In genomic region chr16:69310479-69311114, GRCh38 we compare ENCODE assay signal across 9 cellular contexts. TPM values are rescaled to one million over a fixed set of nuclear protein-coding genes. Genes with fewer than 3 reads are reported as not detected.
DNase-seq lines count a peak whose midpoint lies in the region; ATAC-seq and TF ChIP-seq lines count a peak whose summit lies in the region.
"Had no signal": no experiment of that assay in that cellular context is flagged by ENCODE, and none has a peak within 500 bp of the region (broad histone marks: within the 10 kb centered on the region; RNA-seq: fewer than 3 reads in every experiment).

No MANE protein-coding gene starts in this region.

- no peaks in the 10 kb centered on the region for H3K27me3 Mint-ChIP-seq in T-cell

- DNase-seq in T-cell (peak in 2 of 34 experiments; percentile 4 to 9), cardiac muscle cell (ENCODE audit: low read depth in 1 of 2, low spot score in 1 of 2) (no peak), SK-N-DZ (ENCODE audit: low spot score) (no peak), OCI-M2 (lab: John Stamatoyannopoulos, UW; ENCODE audit: unreplicated experiment) (no peak)

- ATAC-seq in GM21390 (IDR thresholded peaks at IDR 0.05; ENCODE audit: unreplicated experiment) (peak; percentile 4), T-cell (replicated peaks in 1 of 4) (peak in 2 of 4 experiments; percentile 1 to 24), HG02870 (IDR thresholded peaks at IDR 0.05; ENCODE audit: unreplicated experiment) (no peak)

- peaks cover 4% of the 10 kb centered on the region for H3K4me1 ChIP-seq in cardiac muscle cell (ENCODE audit: low read depth)

- no peaks in the 10 kb centered on the region for H3K36me3 Mint-ChIP-seq in T-cell

- H3K4me3 ChIP-seq in cardiac muscle cell (peak overlapping the region; percentile 32), skin epidermis (peak overlapping the region; percentile 28 to 99 (median 77))

- H3K27me3 ChIP-seq in cardiac muscle cell, result no peaks in the 10 kb centered on the region

- H3K9me3 ChIP-seq in cardiac muscle cell (ENCODE audit: low read depth), result no peaks in the 10 kb centered on the region

- CTCF ChIA-PET in T-cell (lab: Charles Lee), result interaction anchor here (0.6 to 0.7 kb wide), 4 partner anchors 21 to 838 kb away, joined by 3 to 10 read pairs (median 4); no protein-coding TSS in a partner anchor

- H3K36me3 ChIP-seq in cardiac muscle cell, result no peaks in the 10 kb centered on the region

- H3K27ac ChIP-seq in 22Rv1, result peak overlapping the region; percentile 81
- peak overlapping the region; percentile 41 for H3K27ac ChIP-seq in cardiac muscle cell
- H3K27ac ChIP-seq in skin epidermis, result peak overlapping the region in 20 of 21 experiments; percentile 52 to 96 (median 77)

- H3K27ac Mint-ChIP-seq in T-cell, result peak overlapping the region; percentile 88 to 92

- peaks cover 31 to 35% (median 32%) of the 10 kb centered on the region in 3 donors for H3K4me1 Mint-ChIP-seq in T-cell

- H3K9me3 Mint-ChIP-seq in T-cell, result no peaks in the 10 kb centered on the region

- H3K4me3 Mint-ChIP-seq in T-cell, result peak overlapping the region; percentile 73 to 98 (median 77)

- POLR2A ChIA-PET in T-cell (lab: Charles Lee), result interaction anchor here in 1 of 2 donors (0.5 kb wide), 1 partner anchor 182 kb away, joined by 4 read pairs; no protein-coding TSS in a partner anchor

- TF ChIP-seq CTCF in 22Rv1 (IDR thresholded peaks at IDR 0.05) (no peak), cardiac muscle cell (IDR thresholded peaks at IDR 0.05; ENCODE audit: low read depth, low read length) (no peak)

RNA-seq across cellular contexts. Expression of gene VPS4A, which starts 0.6 kb away (rescaled TPM):
- total RNA-seq in T-cell, result 10 to 100 TPM; 40.5 to 61.9 (median 55.9) TPM
- 30.8 and 36.9 TPM in 2 replicates for total RNA-seq in cardiac muscle cell
- polyA plus RNA-seq in cardiac muscle cell, result 50.7 and 52.2 TPM in 2 replicates
- polyA plus RNA-seq in SK-N-DZ (2014; cell fraction: cytosol; rRNA removed), result 39.3 and 42.1 TPM in 2 replicates
- 54.8 and 71.4 TPM in 2 replicates for polyA plus RNA-seq in SK-N-DZ (2014; cell fraction: nucleus; rRNA removed)

RNA-seq across cellular contexts. Expression of gene PDF, which starts 19.8 kb away (rescaled TPM):
- total RNA-seq in T-cell (10 to 100 TPM in 3 of 5 donors, 1 to 10 TPM in 2; 5.3 to 20.5 (median 16.1) TPM), cardiac muscle cell (16.1 and 16.7 TPM in 2 replicates)
- polyA plus RNA-seq in cardiac muscle cell, result 12.0 and 13.2 TPM in 2 replicates
- polyA plus RNA-seq in SK-N-DZ (2014; cell fraction: cytosol; rRNA removed), result 25.4 and 26.0 TPM in 2 replicates
- 21.8 and 58.7 TPM in 2 replicates for polyA plus RNA-seq in SK-N-DZ (2014; cell fraction: nucleus; rRNA removed)

RNA-seq across cellular contexts. Expression of gene COG8, which starts 28.8 kb away (rescaled TPM):
- total RNA-seq in T-cell (10 to 100 TPM; 31.2 to 70.4 (median 59.8) TPM), cardiac muscle cell (79.2 and 95.3 TPM in 2 replicates)
- 54.5 and 62.6 TPM in 2 replicates for polyA plus RNA-seq in cardiac muscle cell
- 63.1 and 71.4 TPM in 2 replicates for polyA plus RNA-seq in SK-N-DZ (2014; cell fraction: cytosol; rRNA removed)
- 57.0 and 77.8 TPM in 2 replicates for polyA plus RNA-seq in SK-N-DZ (2014; cell fraction: nucleus; rRNA removed)

RNA-seq across cellular contexts. Expression of gene NIP7, which starts 29.0 kb away (rescaled TPM):
- 10 to 100 TPM; 23.7 to 32.9 (median 29.6) TPM for total RNA-seq in T-cell
- total RNA-seq in cardiac muscle cell, result 8.5 and 9.5 TPM in 2 replicates
- polyA plus RNA-seq in cardiac muscle cell, result 23.6 and 26.1 TPM in 2 replicates
- 35.7 and 37.1 TPM in 2 replicates for polyA plus RNA-seq in SK-N-DZ (2014; cell fraction: cytosol; rRNA removed)
- polyA plus RNA-seq in SK-N-DZ (2014; cell fraction: nucleus; rRNA removed), result 18.7 and 18.8 TPM in 2 replicates

RNA-seq across cellular contexts. Expression of gene TMED6, which starts 41.0 kb away (rescaled TPM):
- total RNA-seq in T-cell, result 1 to 10 TPM; 2.6 to 4.6 (median 3.0) TPM
- total RNA-seq in cardiac muscle cell, result 0.69 TPM in 1 of 2 replicates, not detected in the other
- 0.37 and 0.95 TPM in 2 replicates for polyA plus RNA-seq in cardiac muscle cell
- polyA plus RNA-seq in SK-N-DZ (2014; cell fraction: cytosol; rRNA removed), result 0.76 TPM in 1 of 2 replicates, not detected in the other
- polyA plus RNA-seq in SK-N-DZ (2014; cell fraction: nucleus; rRNA removed), result not detected in 2 replicates
- total RNA-seq: myocyte had no signal
